8 cellular contexts compared by ENCODE assay signal in the genomic region with DNA sequence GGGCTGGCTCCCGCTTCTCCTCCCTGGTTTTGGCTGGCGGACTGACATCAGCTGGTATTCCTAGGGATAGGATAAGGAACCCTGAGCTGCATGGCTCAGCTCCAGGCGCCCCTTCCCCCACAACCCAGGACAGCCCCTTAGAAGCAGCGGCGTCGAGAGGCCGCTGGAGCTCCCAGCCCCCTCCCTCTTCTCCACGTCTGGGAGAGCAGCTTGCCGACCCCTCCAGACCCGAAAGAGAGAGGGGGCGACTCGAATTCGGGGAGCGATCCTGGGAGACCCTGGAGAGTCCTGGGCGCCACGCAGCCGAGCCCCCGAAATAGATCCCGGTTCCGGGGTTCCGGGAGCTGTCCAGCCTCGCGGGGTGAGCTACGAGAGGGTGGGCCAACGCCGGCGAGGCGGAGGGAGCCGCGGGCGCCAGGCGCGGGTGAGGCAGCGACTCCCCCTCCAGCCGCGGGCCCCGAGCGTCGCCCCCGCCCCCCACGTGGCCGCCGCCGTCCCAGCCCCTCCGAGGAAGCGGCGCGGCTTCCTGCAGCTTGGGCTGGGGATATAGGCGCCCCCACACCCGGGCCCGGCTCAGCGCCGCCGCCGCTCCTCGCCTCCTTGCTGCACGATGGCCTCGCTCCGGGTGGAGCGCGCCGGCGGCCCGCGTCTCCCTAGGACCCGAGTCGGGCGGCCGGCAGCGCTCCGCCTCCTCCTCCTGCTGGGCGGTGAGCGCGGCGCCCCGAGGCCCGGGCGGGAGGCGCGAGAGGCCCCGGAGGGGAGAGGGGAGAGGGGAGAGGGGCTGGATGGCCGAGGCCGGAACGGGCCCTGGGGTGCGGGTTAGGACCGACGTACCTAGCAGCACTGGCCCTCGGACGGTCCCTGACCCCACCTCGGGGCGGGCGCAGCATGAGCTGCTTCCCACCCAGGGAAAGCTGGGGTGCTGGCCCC. TPM values are rescaled to one million over a fixed set of nuclear protein-coding genes. Genes with fewer than 3 reads are reported as not detected.
DNase-seq lines count a peak whose midpoint lies in the region; TF ChIP-seq lines count a peak whose summit lies in the region.

A gene with protein sequence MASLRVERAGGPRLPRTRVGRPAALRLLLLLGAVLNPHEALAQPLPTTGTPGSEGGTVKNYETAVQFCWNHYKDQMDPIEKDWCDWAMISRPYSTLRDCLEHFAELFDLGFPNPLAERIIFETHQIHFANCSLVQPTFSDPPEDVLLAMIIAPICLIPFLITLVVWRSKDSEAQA (plus strand): TSS at position 576 of the 930 bp plus-strand sequence. CDS start 35 bp downstream, at position 611.

- peak within 1 kb of the TSS; percentile 24 for H3K4me3 ChIP-seq in HFF-Myc (replicated peaks; ENCODE audit: low read depth, low read length)
- peak within 1 kb of the TSS in 2 of 4 donors; percentile 13 to 59 for H3K4me3 ChIP-seq in adrenal gland
- H3K4me3 ChIP-seq in iPS-18a (ENCODE audit: low read length) = peak within 1 kb of the TSS; percentile 69
- peak within 1 kb of the TSS; percentile 46 to 63 (median 61) for H3K4me3 ChIP-seq in skeletal muscle tissue (ENCODE audit: low read length in 3 of 3)

- H3K27me3 ChIP-seq in adrenal gland (no peaks in the 10 kb centered on the region), iPS-18a (ENCODE audit: control insufficient read depth, insufficient read depth, low read length) (peaks cover 30% of the 10 kb centered on the region), skeletal muscle tissue (ENCODE audit: control insufficient read depth in 3 of 3, insufficient read depth in 3 of 3, low read length in 3 of 3) (peaks cover 9 to 29% (median 28%) of the 10 kb centered on the region in 3 donors)

- WGBS in adrenal gland, 4 donors = 2 to 50% (median 16%) methylated on average over 2 to 90 of the region's 92 CpGs

- H3K27ac ChIP-seq in adrenal gland (peak within 1 kb of the TSS in 1 of 5 donors; percentile 59), iPS-18a (ENCODE audit: low read length) (no peak within 1 kb of the TSS), skeletal muscle tissue (ENCODE audit: low read depth, low read length) (peak within 1 kb of the TSS; percentile 52)

- TF ChIP-seq CTCF in HFF-Myc (IDR thresholded peaks at IDR 0.05; ENCODE audit: low read depth, low read length, missing control alignments) (no peak), adrenal gland (IDR thresholded peaks at IDR 0.05) (no peak)

- H3K9ac ChIP-seq in iPS-18a (ENCODE audit: low read length) (no peak within 1 kb of the TSS), skeletal muscle tissue (ENCODE audit: low read depth in 1 of 3, low read length in 3 of 3) (peak within 1 kb of the TSS; percentile 50 to 74 (median 66))

- TF ChIP-seq POLR2A in adrenal gland (IDR thresholded peaks at IDR 0.05) = no peak

- DNase-seq in AG20443 (ENCODE audit: low spot score) = peak; percentile 53
- DNase-seq in HFF-Myc (ENCODE audit: extremely low read depth, low read depth) = no peak
- peak in 2 of 7 donors; percentile 32 to 41 for DNase-seq in adrenal gland
- DNase-seq in LoVo (ENCODE audit: low spot score) = no peak
- no peak for DNase-seq in NCI-H187 (lab: John Stamatoyannopoulos, UW)
- no peak for DNase-seq in NCI-H2107 treated with DMSO at 0.1 percent for 48 hours (lab: John Stamatoyannopoulos, UW; ENCODE audit: unreplicated experiment)

- H3K9me3 ChIP-seq in adrenal gland (replicated peaks in 1 of 3) (no peaks in the 10 kb centered on the region), iPS-18a (ENCODE audit: control insufficient read depth, low read depth, low read length) (no peaks in the 10 kb centered on the region), skeletal muscle tissue (ENCODE audit: control insufficient read depth in 3 of 3, low read length in 3 of 3) (no peaks in the 10 kb centered on the region)

- H3K36me3 ChIP-seq in adrenal gland (replicated peaks in 1 of 2) = no peaks in the 10 kb centered on the region
- no peaks in the 10 kb centered on the region for H3K36me3 ChIP-seq in iPS-18a (ENCODE audit: control insufficient read depth, low read depth, low read length)
- H3K36me3 ChIP-seq in skeletal muscle tissue (ENCODE audit: control insufficient read depth in 3 of 3, insufficient read depth in 3 of 3, low read length in 3 of 3) = no peaks in the 10 kb centered on the region

- intact Hi-C loops in adrenal gland (cut with DNase I) = loop anchor here (5.0 kb wide), 1 partner anchor 39 kb away; no protein-coding TSS in a partner anchor

- peaks cover 9 to 17% of the 10 kb centered on the region in 2 donors for H3K4me1 ChIP-seq in adrenal gland (replicated peaks in 1 of 2)
- H3K4me1 ChIP-seq in iPS-18a (ENCODE audit: control insufficient read depth, low read depth, low read length) = peaks cover 14% of the 10 kb centered on the region
- H3K4me1 ChIP-seq in skeletal muscle tissue (ENCODE audit: control insufficient read depth in 3 of 3, insufficient read depth in 3 of 3, low read length in 3 of 3) = peaks cover 6 to 12% (median 7%) of the 10 kb centered on the region in 3 donors

RNA-seq across cellular contexts. Expression of the gene that starts here (rescaled TPM):
- 10 to 100 TPM in 6 of 8 donors, 1 to 10 TPM in 2; 4.6 to 35.4 (median 18.8) TPM for total RNA-seq in adrenal gland
- polyA plus RNA-seq in adrenal gland = 10 to 100 TPM; 23.1 to 67.5 (median 37.9) TPM
- total RNA-seq in skeletal muscle tissue = 16.2 TPM
